ENCODE assay signal across 21 cellular contexts in the genomic region with DNA sequence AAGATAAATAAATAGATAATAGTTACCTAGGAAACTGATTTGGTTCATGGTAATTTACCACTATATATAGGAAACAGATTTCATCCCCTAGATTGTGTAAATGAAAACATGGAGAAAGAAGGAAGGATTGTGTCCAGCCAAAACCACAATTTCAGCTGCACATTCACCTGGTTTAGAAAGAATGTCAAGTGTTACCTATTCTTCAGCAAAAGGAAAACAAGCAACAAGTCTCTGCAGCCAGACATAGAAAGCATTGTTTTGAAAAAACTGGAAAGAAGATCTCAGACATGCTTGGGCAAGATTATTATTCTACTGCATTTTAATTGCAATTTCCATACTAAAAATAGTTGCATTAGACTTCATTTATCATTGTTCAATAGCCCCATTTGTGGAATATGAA. TPM values are rescaled to one million over a fixed set of nuclear protein-coding genes. Genes with fewer than 3 reads are reported as not detected.
DNase-seq lines count a peak whose midpoint lies in the region; ATAC-seq, FAIRE-seq and TF ChIP-seq lines count a peak whose summit lies in the region.
"Had no signal": no experiment of that assay in that cellular context is flagged by ENCODE, and none has a peak within 500 bp of the region (broad histone marks: within the 10 kb centered on the region; RNA-seq: fewer than 3 reads in every experiment).

No MANE protein-coding gene starts in this region.

- intact Hi-C loops in breast epithelium (cut with DNase I; ENCODE audit: low total_unique reads) = no loop called here

- dilution Hi-C loops in keratinocyte (cut with MboI; ENCODE audit: extremely low pct_ligation_motif_present, low sequenced_read_pairs) = no loop called here

- DNase-seq in DMS79 (lab: John Stamatoyannopoulos, UW) = peak; percentile 56
- DNase-seq in NCI-H1105 treated with DMSO at 0.1 percent for 48 hours (lab: John Stamatoyannopoulos, UW) = peak; percentile 84
- DNase-seq in breast epithelium (ENCODE audit: low spot score in 2 of 2) = no peak
- no peak for DNase-seq in keratinocyte (ENCODE audit: low read depth, low spot score)
- no peak for DNase-seq in iPS-NIHi11 (ENCODE audit: low spot score)
- no peak for DNase-seq in cortex of kidney (lab: John Stamatoyannopoulos, UW)
- DNase-seq: BE2C, GM23248, KBM-7, NCI-H1092 treated with DMSO at 0.1 percent for 48 hours, NCI-H2029 treated with DMSO at 0.1 percent for 48 hours, NCI-H446 treated with DMSO at 0.1 percent for 48 hours, NCI-H748 treated with DMSO at 0.1 percent for 48 hours, PC-9, RPMI8226, SHP77 treated with DMSO at 0.1 percent for 48 hours had no signal

- no peak overlapping the region for H3K4me3 ChIP-seq in breast epithelium
- H3K4me3 ChIP-seq in keratinocyte (ENCODE audit: control insufficient read depth in 2 of 3, extremely low read depth in 1 of 3, insufficient read depth in 2 of 3, low read depth in 1 of 3, low read length in 3 of 3) = peak overlapping the region in 1 of 3 experiments; percentile 13
- H3K4me3 ChIP-seq: GM23248, HAP-1, PC-9, SK-N-MC had no signal

- H3K27me3 ChIP-seq in breast epithelium (no peaks in the 10 kb centered on the region), keratinocyte (ENCODE audit: control insufficient read depth, extremely low read depth, insufficient read depth, low read length) (no peaks in the 10 kb centered on the region)
- H3K27me3 ChIP-seq: BE2C had no signal

- H3K79me2 ChIP-seq in keratinocyte (ENCODE audit: control insufficient read depth, insufficient read depth, low read length) = no peaks in the 10 kb centered on the region

- H3K4me1 ChIP-seq in breast epithelium (no peaks in the 10 kb centered on the region), keratinocyte (ENCODE audit: control insufficient read depth, extremely low read depth, insufficient read depth, low read length) (peaks cover 42% of the 10 kb centered on the region)
- H3K4me1 ChIP-seq: BE2C, HAP-1 had no signal

- H3K9me3 ChIP-seq in breast epithelium (no peaks in the 10 kb centered on the region), keratinocyte (ENCODE audit: control insufficient read depth, low read depth, low read length) (no peaks in the 10 kb centered on the region)
- H3K9me3 ChIP-seq: BE2C, HAP-1 had no signal

- FAIRE-seq in keratinocyte (lab: Jason Lieb, UNC) = peak; percentile 91
- FAIRE-seq: A204.1, GM12891 had no signal

- no peak for TF ChIP-seq POLR2A in breast epithelium (IDR thresholded peaks at IDR 0.05)

- H3K4me2 ChIP-seq in keratinocyte (ENCODE audit: control insufficient read depth, extremely low read depth, insufficient read depth, low read depth, low read length) = peak overlapping the region; percentile 50
- H3K4me2 ChIP-seq: PC-9 had no signal

- H3K27ac ChIP-seq in breast epithelium (peak overlapping the region; percentile 45 to 53), keratinocyte (ENCODE audit: control insufficient read depth, insufficient read depth, low read length) (peak overlapping the region; percentile 70)
- H3K27ac ChIP-seq: GM23248, PC-9, SK-N-MC had no signal

- H2AFZ ChIP-seq in keratinocyte (ENCODE audit: control insufficient read depth, low read length) = no peak overlapping the region
- H2AFZ ChIP-seq: GM23248, PC-9 had no signal

- TF ChIP-seq CTCF in breast epithelium (IDR thresholded peaks at IDR 0.05) (no peak), keratinocyte (optimal IDR thresholded peaks at IDR 0.05 in 1 of 3, IDR thresholded peaks at IDR 0.05 in 1 of 3, conservative IDR thresholded peaks at IDR 0.05 in 1 of 3; ENCODE audit: extremely low read depth in 1 of 3, insufficient read depth in 2 of 3, low read length in 3 of 3) (no peak)

- ATAC-seq in HG02852 (IDR thresholded peaks at IDR 0.05; ENCODE audit: unreplicated experiment) = no peak

- no peaks in the 10 kb centered on the region for H3K9me1 ChIP-seq in keratinocyte (ENCODE audit: control insufficient read depth, extremely low read depth, insufficient read depth, low read length)

- no peaks in the 10 kb centered on the region for H4K20me1 ChIP-seq in keratinocyte (ENCODE audit: control insufficient read depth, extremely low read depth, insufficient read depth, low read length)

- H3K36me3 ChIP-seq in breast epithelium (no peaks in the 10 kb centered on the region), keratinocyte (ENCODE audit: control insufficient read depth in 2 of 2, extremely low read depth in 1 of 2, insufficient read depth in 2 of 2, low read length in 2 of 2) (no peaks in the 10 kb centered on the region)
- H3K36me3 ChIP-seq: BE2C, HAP-1 had no signal

- no peak overlapping the region for H3K9ac ChIP-seq in keratinocyte (ENCODE audit: control insufficient read depth, extremely low read depth, insufficient read depth, low read length)
- H3K9ac ChIP-seq: GM23248 had no signal

RNA-seq across cellular contexts. Expression of a gene that starts 8.8 kb away (rescaled TPM):
- total RNA-seq in breast epithelium = 10 to 100 TPM; 42.0 to 57.5 (median 48.8) TPM
- polyA plus RNA-seq in keratinocyte = 18.9 to 27.5 TPM (median 22.6 TPM) in 3 replicates
- polyA plus RNA-seq in keratinocyte (2011; ENCODE audit: low read depth) = 31.7 TPM
- polyA plus RNA-seq in keratinocyte (2011; cell fraction: cytosol; rRNA removed) = 14.7 and 32.0 TPM in 2 replicates
- polyA plus RNA-seq in keratinocyte (2011; cell fraction: nucleus; rRNA removed) = 25.5 and 36.9 TPM in 2 replicates
- polyA plus RNA-seq in keratinocyte (2012; ENCODE audit: low replicate concordance) = 13.8 and 19.4 TPM in 2 replicates
- 20.0 to 40.1 TPM (median 27.1 TPM) in 3 replicates for polyA minus RNA-seq in keratinocyte
- 17.5 TPM for polyA minus RNA-seq in keratinocyte (2011; cell fraction: cytosol; rRNA and poly(A)+ RNA removed)
- 26.6 and 44.0 TPM in 2 replicates for polyA minus RNA-seq in keratinocyte (2011; cell fraction: nucleus; rRNA and poly(A)+ RNA removed)

Comparison
In these comparisons a context has a peak if more than half of its experiments do, and no peak if none do; other contexts are left out.
1. DNase-seq: peak in DMS79 (single experiment) and NCI-H1105 treated with DMSO at 0.1 percent for 48 hours (single experiment); none in breast epithelium (0 of 2), keratinocyte (single experiment), iPS-NIHi11 (single experiment) and cortex of kidney (single experiment).